Comparison of ENCODE assay signal across 1 cellular context in genomic region chr22:31247726-31248125, GRCh38.
TF ChIP-seq lines count a peak whose summit lies in the region.

No MANE protein-coding gene starts in this region.

TF ChIP-seq in H1, 55 proteins besides CTCF, POLR2A, EP300 and RAD21:
- no peak for TF ChIP-seq EZH2 (IDR thresholded peaks at IDR 0.05; ENCODE audit: low read depth, low read length, severe bottlenecking)
